22 cellular contexts compared by ENCODE assay signal in genomic region chr2:109676346-109676897, GRCh38.
DNase-seq lines count a peak whose midpoint lies in the region; ATAC-seq, FAIRE-seq and TF ChIP-seq lines count a peak whose summit lies in the region.
"Had no signal": no experiment of that assay in that cellular context is flagged by ENCODE, and none has a peak within 500 bp of the region (broad histone marks: within the 10 kb centered on the region; RNA-seq: fewer than 3 reads in every experiment).

No MANE protein-coding gene starts in this region.

- 76% methylated on average over 7 of the region's 7 CpGs for WGBS in SK-N-SH (ENCODE audit: low lambda C conversion rate)
- WGBS in esophagus muscularis mucosa: 89% methylated on average over 7 of the region's 7 CpGs

- CTCF ChIA-PET in SK-N-SH (lab: Yijun Ruan, JAX): no interaction called here

- H3K9me3 ChIP-seq in SK-N-SH (no peaks in the 10 kb centered on the region), upper lobe of right lung (no peaks in the 10 kb centered on the region), esophagus muscularis mucosa (no peaks in the 10 kb centered on the region)
- H3K9me3 ChIP-seq: A549; BLaER1 treated with 17β-estradiol and CSF1 and Interleukin-3, amounts not matched to agents 10 nM and 100 nM; SJCRH30; vagina had no signal

- H3K27me3 ChIP-seq in SK-N-SH (ENCODE audit: insufficient read depth): no peaks in the 10 kb centered on the region; the same call in 1 of the 2 replicates
- H3K27me3 ChIP-seq in bronchial epithelial cell (ENCODE audit: control insufficient read depth, insufficient read depth, low read length): no peaks in the 10 kb centered on the region
- H3K27me3 ChIP-seq in upper lobe of right lung: no peaks in the 10 kb centered on the region
- H3K27me3 ChIP-seq in esophagus muscularis mucosa: no peaks in the 10 kb centered on the region
- H3K27me3 ChIP-seq: BLaER1 treated with 17β-estradiol and CSF1 and Interleukin-3, amounts not matched to agents 10 nM and 100 nM; SJCRH30; vagina had no signal

- H3K4me1 ChIP-seq in SK-N-SH (ENCODE audit: control insufficient read depth in 1 of 2, insufficient read depth in 2 of 2, low read depth in 1 of 2, low read length in 1 of 2) (peaks cover 0 to 3% of the 10 kb centered on the region in 2 experiments; a peak in 1 of 4 replicates), upper lobe of right lung (peaks cover 25% of the 10 kb centered on the region), esophagus muscularis mucosa (peaks cover 5 to 49% (median 37%) of the 10 kb centered on the region in 4 donors)
- H3K4me1 ChIP-seq: parathyroid adenoma, SJCRH30 had no signal

- intact Hi-C loops in upper lobe of right lung (cut with DNase I): no loop called here
- intact Hi-C loops in esophagus muscularis mucosa (cut with DNase I): no loop called here

- no peaks in the 10 kb centered on the region for H3F3A ChIP-seq in SK-N-SH (replicated peaks; ENCODE audit: insufficient read depth)

- no peak for DNase-seq in SK-N-SH
- DNase-seq in bronchial epithelial cell (ENCODE audit: low read depth): peak; percentile 62
- peak; percentile 4 for DNase-seq in medulla oblongata (ENCODE audit: extremely low spot score)
- no peak for DNase-seq in upper lobe of right lung
- DNase-seq in activated CD4-positive, alpha-beta T cell treated with anti-CD3 and anti-CD28 coated beads for 48 hours: no peak
- DNase-seq in NCI-H774 (lab: John Stamatoyannopoulos, UW): no peak
- no peak for DNase-seq in esophagus muscularis mucosa (ENCODE audit: extremely low spot score)
- DNase-seq: activated CD4-positive, alpha-beta memory T cell treated with anti-CD3 and anti-CD28 coated beads, Interleukin-2, amount 10 ng/mL, durations not matched to agents 7 days and 5 days; activated naive CD4-positive, alpha-beta T cell; effector CD8-positive, alpha-beta T cell; naive B cell; NCI-H187 treated with DMSO at 0.1 percent for 48 hours; SJCRH30; stimulated activated CD4-positive, alpha-beta T cell treated with anti-CD3 and anti-CD28 coated beads, Interleukin-1b, Interleukin-23, amount 100 ng/mL, for 48 hours; T-helper 17 cell; WERI-Rb-1 had no signal

- H3K27ac ChIP-seq in SK-N-SH (ENCODE audit: low read depth in 2 of 2, low read length in 1 of 2): no peak overlapping the region
- H3K27ac ChIP-seq in upper lobe of right lung: no peak overlapping the region
- H3K27ac ChIP-seq in esophagus muscularis mucosa (replicated peaks in 1 of 4): no peak overlapping the region
- H3K27ac ChIP-seq: A549; BLaER1 treated with 17β-estradiol and CSF1 and Interleukin-3, amounts not matched to agents 10 nM and 100 nM; parathyroid adenoma; SJCRH30; WERI-Rb-1 had no signal

- TF ChIP-seq EP300 in SK-N-SH (IDR thresholded peaks at IDR 0.05; ENCODE audit: borderline replicate concordance in 1 of 2, low read depth in 1 of 2, low read length in 1 of 2) (no peak), esophagus muscularis mucosa (IDR thresholded peaks at IDR 0.05) (no peak)

- no peak for TF ChIP-seq CTCF in SK-N-SH (IDR thresholded peaks at IDR 0.05)
- TF ChIP-seq CTCF in bronchial epithelial cell (IDR thresholded peaks at IDR 0.05; ENCODE audit: insufficient read depth, low read length, severe bottlenecking): no peak
- no peak for TF ChIP-seq CTCF in upper lobe of right lung (IDR thresholded peaks at IDR 0.05)
- no peak for TF ChIP-seq CTCF in esophagus muscularis mucosa (IDR thresholded peaks at IDR 0.05)

- ATAC-seq in SK-N-SH treated with all-trans-retinoic acid at 6 μM for 48 hours (peak; percentile 24; the same call in 1 of the 3 replicates), upper lobe of right lung (peak; percentile 10)
- ATAC-seq: A549, T-helper 17 cell had no signal

- no peak overlapping the region for H3K9ac ChIP-seq in SK-N-SH
- H3K9ac ChIP-seq: BLaER1 treated with 17β-estradiol and CSF1 and Interleukin-3, amounts not matched to agents 10 nM and 100 nM; parathyroid adenoma had no signal

- H3K36me3 ChIP-seq in SK-N-SH (replicated peaks in 1 of 2; ENCODE audit: control insufficient read depth in 1 of 2, insufficient read depth in 2 of 2, low read length in 1 of 2) (no peaks in the 10 kb centered on the region), bronchial epithelial cell (ENCODE audit: control insufficient read depth, insufficient read depth, low read length) (no peaks in the 10 kb centered on the region), upper lobe of right lung (no peaks in the 10 kb centered on the region), esophagus muscularis mucosa (no peaks in the 10 kb centered on the region)
- H3K36me3 ChIP-seq: BLaER1 treated with 17β-estradiol and CSF1 and Interleukin-3, amounts not matched to agents 10 nM and 100 nM; SJCRH30; vagina; WERI-Rb-1 had no signal

- H3K9me2 ChIP-seq in SK-N-SH: no peaks in the 10 kb centered on the region

- H3K4me2 ChIP-seq in SK-N-SH: no peak overlapping the region
- H3K4me2 ChIP-seq: A549; BLaER1 treated with 17β-estradiol and CSF1 and Interleukin-3, amounts not matched to agents 10 nM and 100 nM had no signal

- no peaks in the 10 kb centered on the region for H3K79me2 ChIP-seq in SK-N-SH (ENCODE audit: insufficient read depth)
- H3K79me2 ChIP-seq: parathyroid adenoma had no signal

- FAIRE-seq in bronchial epithelial cell (lab: Jason Lieb, UNC): no peak
- FAIRE-seq: A549, GM12892 had no signal

- H3K4me3 ChIP-seq in SK-N-SH (ENCODE audit: low read depth in 2 of 2, low read length in 1 of 2): no peak overlapping the region
- no peak overlapping the region for H3K4me3 ChIP-seq in bronchial epithelial cell (ENCODE audit: low read depth, low read length)
- no peak overlapping the region for H3K4me3 ChIP-seq in upper lobe of right lung
- H3K4me3 ChIP-seq in esophagus muscularis mucosa: no peak overlapping the region
- H3K4me3 ChIP-seq: A549; BLaER1 treated with 17β-estradiol and CSF1 and Interleukin-3, amounts not matched to agents 10 nM and 100 nM; SJCRH30; vagina had no signal

- no peaks in the 10 kb centered on the region for H4K20me1 ChIP-seq in SK-N-SH (ENCODE audit: insufficient read depth)
- H4K20me1 ChIP-seq: BLaER1 treated with 17β-estradiol and CSF1 and Interleukin-3, amounts not matched to agents 10 nM and 100 nM had no signal

- H2AFZ ChIP-seq in SK-N-SH (ENCODE audit: low read depth): no peak overlapping the region
- H2AFZ ChIP-seq: parathyroid adenoma had no signal

- POLR2A ChIA-PET in SK-N-SH (lab: Yijun Ruan, JAX): no interaction called here

- no peak for TF ChIP-seq RAD21 in SK-N-SH (IDR thresholded peaks at IDR 0.05; ENCODE audit: low read length)

- TF ChIP-seq POLR2A in esophagus muscularis mucosa (IDR thresholded peaks at IDR 0.05; ENCODE audit: low read depth): no peak

TF ChIP-seq in SK-N-SH treated with all-trans-retinoic acid at 6 μM for 48 hours, 23 proteins besides CTCF, POLR2A, EP300 and RAD21 (continues in another document):
- no peak for TF ChIP-seq ZNF8 (CRISPR knock-in tag; IDR thresholded peaks at IDR 0.05)
- TF ChIP-seq ESRRG (CRISPR knock-in tag; IDR thresholded peaks at IDR 0.05): no peak
- no peak for TF ChIP-seq ZFP30 (CRISPR knock-in tag; IDR thresholded peaks at IDR 0.05)
- TF ChIP-seq PPARA (CRISPR knock-in tag; IDR thresholded peaks at IDR 0.05; ENCODE audit: borderline replicate concordance): no peak
- TF ChIP-seq TCF4 (CRISPR knock-in tag; IDR thresholded peaks at IDR 0.05; ENCODE audit: borderline replicate concordance): no peak
- TF ChIP-seq ARNTL (CRISPR knock-in tag; IDR thresholded peaks at IDR 0.05; ENCODE audit: borderline replicate concordance, low read depth): no peak
- TF ChIP-seq SNAI2 (CRISPR knock-in tag; IDR thresholded peaks at IDR 0.05): no peak
- TF ChIP-seq TOX (CRISPR knock-in tag; IDR thresholded peaks at IDR 0.05; ENCODE audit: borderline replicate concordance): no peak
- TF ChIP-seq ISL1 (CRISPR knock-in tag; IDR thresholded peaks at IDR 0.05): no peak
- TF ChIP-seq, protein P1, sequence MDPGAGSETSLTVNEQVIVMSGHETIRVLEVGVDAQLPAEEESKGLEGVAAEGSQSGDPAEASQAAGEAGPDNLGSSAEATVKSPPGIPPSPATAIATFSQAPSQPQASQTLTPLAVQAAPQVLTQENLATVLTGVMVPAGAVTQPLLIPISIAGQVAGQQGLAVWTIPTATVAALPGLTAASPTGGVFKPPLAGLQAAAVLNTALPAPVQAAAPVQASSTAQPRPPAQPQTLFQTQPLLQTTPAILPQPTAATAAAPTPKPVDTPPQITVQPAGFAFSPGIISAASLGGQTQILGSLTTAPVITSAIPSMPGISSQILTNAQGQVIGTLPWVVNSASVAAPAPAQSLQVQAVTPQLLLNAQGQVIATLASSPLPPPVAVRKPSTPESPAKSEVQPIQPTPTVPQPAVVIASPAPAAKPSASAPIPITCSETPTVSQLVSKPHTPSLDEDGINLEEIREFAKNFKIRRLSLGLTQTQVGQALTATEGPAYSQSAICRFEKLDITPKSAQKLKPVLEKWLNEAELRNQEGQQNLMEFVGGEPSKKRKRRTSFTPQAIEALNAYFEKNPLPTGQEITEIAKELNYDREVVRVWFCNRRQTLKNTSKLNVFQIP (CRISPR knock-in tag; IDR thresholded peaks at IDR 0.05; ENCODE audit: borderline replicate concordance, low read depth): no peak

TF ChIP-seq in SK-N-SH, 30 proteins besides CTCF, POLR2A, EP300 and RAD21 (continues in another document):
- TF ChIP-seq ZBTB33 (IDR thresholded peaks at IDR 0.05; ENCODE audit: borderline replicate concordance, low read depth) (no peak), FOSL2 (IDR thresholded peaks at IDR 0.05; ENCODE audit: borderline replicate concordance, low read depth) (no peak), NFIC (IDR thresholded peaks at IDR 0.05; ENCODE audit: borderline replicate concordance) (no peak), GATA2 (CRISPR knock-in tag; IDR thresholded peaks at IDR 0.05) (no peak), ELF1 (IDR thresholded peaks at IDR 0.05) (no peak), MXI1 (IDR thresholded peaks at IDR 0.05; ENCODE audit: low read depth, low read length) (no peak)

Comparison
In these comparisons a context has a peak if more than half of its experiments do, and no peak if none do; other contexts are left out.
1. DNase-seq: peak in bronchial epithelial cell (single experiment) and medulla oblongata (single experiment); none in SK-N-SH (single experiment), upper lobe of right lung (single experiment), activated CD4-positive, alpha-beta T cell treated with anti-CD3 and anti-CD28 coated beads for 48 hours (single experiment), NCI-H774 (single experiment) and esophagus muscularis mucosa (single experiment).